Comparison of ENCODE assay signal across 26 cellular contexts in the genomic region with DNA sequence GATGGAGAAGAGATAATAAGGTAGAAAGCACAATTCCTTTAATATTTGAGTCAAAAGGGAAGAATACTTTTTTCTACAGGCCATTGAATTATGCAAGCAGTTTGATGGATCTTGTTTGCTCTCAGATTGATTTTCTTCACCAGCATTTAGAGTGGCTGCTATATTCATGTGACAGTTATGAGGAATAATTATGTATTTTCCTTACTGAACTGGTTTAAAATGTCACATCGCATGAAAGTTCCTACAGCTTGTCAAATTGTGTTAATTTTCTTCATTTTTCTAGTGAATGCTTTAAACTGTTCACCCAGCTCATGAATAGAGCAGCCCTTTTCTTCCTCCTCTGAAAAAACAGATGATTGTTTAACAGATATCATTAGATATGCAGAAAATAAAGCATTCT.
"Had no signal": no experiment of that assay in that cellular context is flagged by ENCODE, and none has a peak within 500 bp of the region (broad histone marks: within the 10 kb centered on the region; RNA-seq: fewer than 3 reads in every experiment).

No MANE protein-coding gene starts in this region.

- FAIRE-seq: urothelium cell line had no signal

- H3K4me3 ChIP-seq: stomach, suprapubic skin, testis, thoracic aorta, thyroid gland, tibial artery, tibial nerve, transverse colon, upper lobe of left lung, upper lobe of right lung, uterus, vagina had no signal

- H3K9me3 ChIP-seq: testis, thyroid gland had no signal

- ATAC-seq: stimulated activated effector memory CD8-positive, alpha-beta T cell treated with anti-CD3 and anti-CD28 coated beads, Interleukin-12 subunit alpha, Interleukin-12 subunit beta, amount 100 ng/mL, for 72 hours; stimulated activated memory B cell treated with anti-CD40 and anti-IgM and Interleukin-4, amounts not matched to agents 10 μg/mL and 1 μg/mL and 100 μg/mL, for 72 hours; stimulated activated naive B cell treated with anti-CD40 and anti-IgM and Interleukin-4, amounts not matched to agents 10 μg/mL and 1 μg/mL and 100 μg/mL, for 72 hours; stimulated activated naive CD8-positive, alpha-beta T cell treated with anti-CD3 and anti-CD28 coated beads, Interleukin-15, amount 100 ng/mL, for 72 hours; stimulated activated naive CD8-positive, alpha-beta T cell treated with anti-CD3 and anti-CD28 coated beads, Interleukin-15, Interleukin-2, amounts not matched to agents 100 U/mL and 50 U/mL, for 24 hours; upper lobe of right lung had no signal

- DNase-seq: stimulated activated CD4-positive, alpha-beta T cell treated with anti-CD3 and anti-CD28 coated beads, Interleukin-2, amount 100 ng/mL, for 48 hours; stimulated activated CD4-positive, alpha-beta T cell treated with anti-CD3 and anti-CD28 coated beads, Interleukin-4, amount 100 ng/mL, for 1 hour; stimulated activated CD4-positive, alpha-beta T cell treated with anti-CD3 and anti-CD28 coated beads, Interleukin-4, amount 100 ng/mL, for 24 hours; stimulated activated CD8-positive, alpha-beta memory T cell treated with anti-CD3 and anti-CD28 coated beads, Interleukin-4, amount 100 ng/mL, for 48 hours; stimulated activated naive B cell treated with anti-CD40 and anti-IgM and Interleukin-4, amounts not matched to agents 10 μg/mL and 1 μg/mL and 100 μg/mL, for 72 hours; stimulated activated naive CD4-positive, alpha-beta T cell; stimulated activated naive CD4-positive, alpha-beta T cell treated with Interleukin-2 at 50 U/mL for 16 hours; stimulated activated naive CD8-positive, alpha-beta T cell treated with anti-CD3 and anti-CD28 coated beads, Interleukin-15, amount 100 ng/mL, for 72 hours; stimulated activated naive CD8-positive, alpha-beta T cell treated with anti-CD3 and anti-CD28 coated beads, Interleukin-15, Interleukin-2, amounts not matched to agents 100 U/mL and 50 U/mL, for 24 hours; stomach; substantia nigra; testis; thyroid gland; tibial artery; transverse colon; trophoblast cell; upper lobe of left lung; upper lobe of right lung; uterus had no signal

- H3K27ac ChIP-seq: stomach, suprapubic skin, testis, thoracic aorta, thyroid gland, tibial artery, tibial nerve, transverse colon, upper lobe of left lung, upper lobe of right lung, uterus, vagina had no signal

- H3K4me1 ChIP-seq: stomach, suprapubic skin, testis, thyroid gland, tibial artery, tibial nerve, transverse colon, upper lobe of left lung, upper lobe of right lung, uterus, vagina had no signal

- H3K27me3 ChIP-seq: stomach, suprapubic skin, testis, thyroid gland, tibial artery, tibial nerve, transverse colon, upper lobe of left lung, upper lobe of right lung, uterus, vagina had no signal

- H3K36me3 ChIP-seq: stomach, suprapubic skin, thoracic aorta, thyroid gland, tibial artery, tibial nerve, transverse colon, upper lobe of left lung, upper lobe of right lung, uterus, vagina had no signal
